ENCODE assay signal across 1 cellular context in the genomic region with DNA sequence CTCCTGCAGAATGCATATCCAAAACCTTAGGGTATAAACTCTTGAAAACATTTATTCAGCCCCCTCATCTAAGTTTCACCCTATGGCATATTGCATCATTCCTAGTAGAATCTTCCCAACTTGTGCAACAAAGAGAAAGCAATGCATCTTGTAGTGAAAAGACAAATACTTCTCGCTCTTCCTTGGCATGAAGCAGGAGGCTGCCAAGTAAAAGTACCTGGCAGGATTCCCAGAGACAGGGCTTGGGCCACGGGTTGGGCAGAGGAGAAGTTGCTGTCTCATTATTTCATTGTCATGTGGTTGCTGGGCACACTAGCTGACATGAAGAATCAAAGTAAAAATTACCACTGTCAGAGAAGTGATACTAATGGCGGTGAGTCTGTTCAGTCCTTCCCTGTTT.
TF ChIP-seq lines count a peak whose summit lies in the region.

No MANE protein-coding gene starts in this region.

TF ChIP-seq in HepG2, 621 proteins besides CTCF, POLR2A, EP300 and RAD21 (continued from another document):
- TF ChIP-seq, protein P1, sequence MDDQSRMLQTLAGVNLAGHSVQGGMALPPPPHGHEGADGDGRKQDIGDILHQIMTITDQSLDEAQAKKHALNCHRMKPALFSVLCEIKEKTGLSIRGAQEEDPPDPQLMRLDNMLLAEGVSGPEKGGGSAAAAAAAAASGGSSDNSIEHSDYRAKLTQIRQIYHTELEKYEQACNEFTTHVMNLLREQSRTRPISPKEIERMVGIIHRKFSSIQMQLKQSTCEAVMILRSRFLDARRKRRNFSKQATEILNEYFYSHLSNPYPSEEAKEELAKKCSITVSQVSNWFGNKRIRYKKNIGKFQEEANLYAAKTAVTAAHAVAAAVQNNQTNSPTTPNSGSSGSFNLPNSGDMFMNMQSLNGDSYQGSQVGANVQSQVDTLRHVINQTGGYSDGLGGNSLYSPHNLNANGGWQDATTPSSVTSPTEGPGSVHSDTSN (CRISPR knock-in tag; IDR thresholded peaks at IDR 0.05; ENCODE audit: borderline replicate concordance) = no peak
